In the genomic region with DNA sequence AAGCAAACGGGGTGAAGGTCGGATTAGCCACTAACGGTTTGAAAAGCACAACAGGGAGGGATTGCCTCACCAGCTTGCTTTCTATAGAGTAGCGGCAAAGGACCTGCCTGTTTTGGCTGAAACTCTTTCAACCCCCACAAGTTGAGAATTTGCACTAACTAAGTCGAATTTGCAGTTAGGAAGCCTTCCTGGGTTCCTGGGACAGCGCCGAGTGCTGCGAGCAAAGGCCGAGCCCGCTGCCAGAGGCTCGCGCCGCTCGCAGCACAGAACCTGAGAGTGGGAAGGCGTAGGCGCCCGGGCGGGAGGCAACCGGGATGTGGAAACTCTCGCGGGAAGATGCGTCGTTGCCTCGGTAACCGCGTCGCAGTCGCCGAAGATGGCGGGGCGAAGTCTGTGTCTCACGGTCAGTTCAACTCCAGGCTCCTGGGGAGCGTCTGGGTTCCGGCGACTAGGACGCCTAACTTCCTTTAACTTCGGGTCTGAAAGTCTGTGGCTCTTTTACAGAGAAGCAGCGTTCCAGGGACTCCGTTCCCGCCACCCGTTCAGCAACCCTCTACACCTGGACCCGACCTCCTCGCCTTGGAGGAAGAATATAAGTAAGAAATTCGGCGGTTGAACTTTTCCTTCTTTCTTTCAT, we compare ENCODE assay signal across 1 cellular context.
TF ChIP-seq lines count a peak whose summit lies in the region.

A gene (plus strand): TSS at position 352 of the 637 bp plus-strand sequence. CDS start 25 bp downstream, at position 377.

TF ChIP-seq in WTC11, 78 proteins besides CTCF, POLR2A, EP300 and RAD21 (continued from another document):
- TF ChIP-seq, protein P1, sequence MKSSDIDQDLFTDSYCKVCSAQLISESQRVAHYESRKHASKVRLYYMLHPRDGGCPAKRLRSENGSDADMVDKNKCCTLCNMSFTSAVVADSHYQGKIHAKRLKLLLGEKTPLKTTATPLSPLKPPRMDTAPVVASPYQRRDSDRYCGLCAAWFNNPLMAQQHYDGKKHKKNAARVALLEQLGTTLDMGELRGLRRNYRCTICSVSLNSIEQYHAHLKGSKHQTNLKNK (CRISPR knock-in tag; IDR thresholded peaks at IDR 0.05), result no peak
- TF ChIP-seq, protein P2, sequence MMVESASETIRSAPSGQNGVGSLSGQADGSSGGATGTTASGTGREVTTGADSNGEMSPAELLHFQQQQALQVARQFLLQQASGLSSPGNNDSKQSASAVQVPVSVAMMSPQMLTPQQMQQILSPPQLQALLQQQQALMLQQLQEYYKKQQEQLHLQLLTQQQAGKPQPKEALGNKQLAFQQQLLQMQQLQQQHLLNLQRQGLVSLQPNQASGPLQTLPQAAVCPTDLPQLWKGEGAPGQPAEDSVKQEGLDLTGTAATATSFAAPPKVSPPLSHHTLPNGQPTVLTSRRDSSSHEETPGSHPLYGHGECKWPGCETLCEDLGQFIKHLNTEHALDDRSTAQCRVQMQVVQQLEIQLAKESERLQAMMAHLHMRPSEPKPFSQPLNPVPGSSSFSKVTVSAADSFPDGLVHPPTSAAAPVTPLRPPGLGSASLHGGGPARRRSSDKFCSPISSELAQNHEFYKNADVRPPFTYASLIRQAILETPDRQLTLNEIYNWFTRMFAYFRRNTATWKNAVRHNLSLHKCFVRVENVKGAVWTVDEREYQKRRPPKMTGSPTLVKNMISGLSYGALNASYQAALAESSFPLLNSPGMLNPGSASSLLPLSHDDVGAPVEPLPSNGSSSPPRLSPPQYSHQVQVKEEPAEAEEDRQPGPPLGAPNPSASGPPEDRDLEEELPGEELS (CRISPR knock-in tag; IDR thresholded peaks at IDR 0.05), result 0 out of 2 replicates have a peak, but pooled peaks have one; percentile 21
- TF ChIP-seq FOXP1 (CRISPR knock-in tag; IDR thresholded peaks at IDR 0.05; ENCODE audit: borderline replicate concordance) (0 out of 2 replicates have a peak, but pooled peaks have one; percentile 26), JUN (CRISPR knock-in tag; IDR thresholded peaks at IDR 0.05) (no peak)
- TF ChIP-seq, protein P3, sequence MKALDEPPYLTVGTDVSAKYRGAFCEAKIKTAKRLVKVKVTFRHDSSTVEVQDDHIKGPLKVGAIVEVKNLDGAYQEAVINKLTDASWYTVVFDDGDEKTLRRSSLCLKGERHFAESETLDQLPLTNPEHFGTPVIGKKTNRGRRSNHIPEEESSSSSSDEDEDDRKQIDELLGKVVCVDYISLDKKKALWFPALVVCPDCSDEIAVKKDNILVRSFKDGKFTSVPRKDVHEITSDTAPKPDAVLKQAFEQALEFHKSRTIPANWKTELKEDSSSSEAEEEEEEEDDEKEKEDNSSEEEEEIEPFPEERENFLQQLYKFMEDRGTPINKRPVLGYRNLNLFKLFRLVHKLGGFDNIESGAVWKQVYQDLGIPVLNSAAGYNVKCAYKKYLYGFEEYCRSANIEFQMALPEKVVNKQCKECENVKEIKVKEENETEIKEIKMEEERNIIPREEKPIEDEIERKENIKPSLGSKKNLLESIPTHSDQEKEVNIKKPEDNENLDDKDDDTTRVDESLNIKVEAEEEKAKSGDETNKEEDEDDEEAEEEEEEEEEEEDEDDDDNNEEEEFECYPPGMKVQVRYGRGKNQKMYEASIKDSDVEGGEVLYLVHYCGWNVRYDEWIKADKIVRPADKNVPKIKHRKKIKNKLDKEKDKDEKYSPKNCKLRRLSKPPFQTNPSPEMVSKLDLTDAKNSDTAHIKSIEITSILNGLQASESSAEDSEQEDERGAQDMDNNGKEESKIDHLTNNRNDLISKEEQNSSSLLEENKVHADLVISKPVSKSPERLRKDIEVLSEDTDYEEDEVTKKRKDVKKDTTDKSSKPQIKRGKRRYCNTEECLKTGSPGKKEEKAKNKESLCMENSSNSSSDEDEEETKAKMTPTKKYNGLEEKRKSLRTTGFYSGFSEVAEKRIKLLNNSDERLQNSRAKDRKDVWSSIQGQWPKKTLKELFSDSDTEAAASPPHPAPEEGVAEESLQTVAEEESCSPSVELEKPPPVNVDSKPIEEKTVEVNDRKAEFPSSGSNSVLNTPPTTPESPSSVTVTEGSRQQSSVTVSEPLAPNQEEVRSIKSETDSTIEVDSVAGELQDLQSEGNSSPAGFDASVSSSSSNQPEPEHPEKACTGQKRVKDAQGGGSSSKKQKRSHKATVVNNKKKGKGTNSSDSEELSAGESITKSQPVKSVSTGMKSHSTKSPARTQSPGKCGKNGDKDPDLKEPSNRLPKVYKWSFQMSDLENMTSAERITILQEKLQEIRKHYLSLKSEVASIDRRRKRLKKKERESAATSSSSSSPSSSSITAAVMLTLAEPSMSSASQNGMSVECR (CRISPR knock-in tag; IDR thresholded peaks at IDR 0.05; ENCODE audit: borderline replicate concordance), result peak; percentile 25; the same call in 1 of the 2 replicates
TF ChIP-seq in WTC11: peak in this region for 7.
